ENCODE assay signal across 16 cellular contexts in the genomic region with DNA sequence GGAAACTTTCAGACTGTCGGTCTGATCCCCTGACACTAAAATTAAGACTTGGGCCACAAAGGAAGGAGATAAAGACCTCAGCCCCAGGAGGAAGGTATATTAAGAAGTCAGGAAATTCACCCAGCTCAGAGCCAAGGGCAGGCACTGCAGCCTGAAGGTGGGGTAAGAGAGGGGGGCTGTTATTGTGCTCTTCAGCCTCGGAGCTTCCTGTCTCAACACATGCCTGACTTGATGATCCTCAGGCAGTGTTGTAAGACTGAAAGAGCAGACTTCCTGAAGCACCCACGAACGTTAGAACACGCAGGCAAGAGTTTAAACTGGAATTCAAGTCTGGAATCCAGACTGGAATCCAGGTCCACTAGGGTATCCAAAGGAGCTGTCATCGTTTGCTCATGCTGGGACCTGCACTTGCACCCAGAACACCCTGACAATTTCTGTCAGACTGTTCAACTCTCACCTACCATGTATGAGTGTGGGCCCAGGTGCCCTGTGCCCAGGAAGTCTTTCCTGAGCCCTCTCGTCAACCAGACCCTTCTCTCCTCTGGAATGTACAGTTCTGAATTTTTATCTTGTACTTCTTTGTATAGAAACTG. TPM values are rescaled to one million over a fixed set of nuclear protein-coding genes. Genes with fewer than 3 reads are reported as not detected.
A peak's percentile ranks its signal among the peaks of the same experiment; 100 is the strongest.
DNase-seq lines count a peak whose midpoint lies in the region; ATAC-seq, FAIRE-seq and TF ChIP-seq lines count a peak whose summit lies in the region.
"Had no signal": no experiment of that assay in that cellular context is flagged by ENCODE, and none has a peak within 500 bp of the region (broad histone marks: within the 10 kb centered on the region; RNA-seq: fewer than 3 reads in every experiment).

No MANE protein-coding gene starts in this region.

- intact Hi-C loops in right lobe of liver (cut with DNase I): no loop called here
- intact Hi-C loops in HepG2 (cut with micrococcal nuclease; ENCODE audit: unreplicated experiment): no loop called here
- intact Hi-C loops in upper lobe of right lung (cut with DNase I): no loop called here

- ATAC-seq in right lobe of liver (peak; percentile 40 to 77 (median 54)), HepG2 (no peak), upper lobe of right lung (peak; percentile 78), HG03196 (IDR thresholded peaks at IDR 0.05; ENCODE audit: unreplicated experiment) (no peak)
- ATAC-seq: HCT116 had no signal

- no TSS peak for BruUV-seq in HepG2 (replicated peaks; lab: Mats Ljungman, UMichigan)

- POLR2A ChIA-PET in HepG2 (lab: Yijun Ruan, JAX): no interaction called here

- TF ChIP-seq RAD21 in HepG2 (CRISPR knock-in tag; IDR thresholded peaks at IDR 0.05): no peak

- H3K9me3 ChIP-seq in right lobe of liver (no peaks in the 10 kb centered on the region), HepG2 (ENCODE audit: low read length) (no peaks in the 10 kb centered on the region), endodermal cell (ENCODE audit: control insufficient read depth, low read length) (no peaks in the 10 kb centered on the region), upper lobe of right lung (no peaks in the 10 kb centered on the region)

- no peaks in the 10 kb centered on the region for H3K79me2 ChIP-seq in HepG2 (ENCODE audit: insufficient read depth, low read length)

- DNase-seq in right lobe of liver (no peak), HepG2 (ENCODE audit: low spot score) (no peak), NOMO-1 treated with DMSO at 0.1 percent for 48 hours (lab: John Stamatoyannopoulos, UW; ENCODE audit: unreplicated experiment) (peak; percentile 68), endodermal cell (no peak), upper lobe of right lung (no peak), GM19240 (ENCODE audit: insufficient read length, low spot score) (no peak), NCI-H526 (lab: John Stamatoyannopoulos, UW) (no peak)
- DNase-seq: activated CD8-positive, alpha-beta memory T cell treated with anti-CD3 and anti-CD28 coated beads for 24 hours; effector memory CD4-positive, alpha-beta T cell; NCI-H2081; SHP77 treated with DMSO at 0.1 percent for 48 hours had no signal

- H3K4me1 Mint-ChIP-seq in endodermal cell: peaks cover 18% of the 10 kb centered on the region
- H3K4me1 Mint-ChIP-seq: brain had no signal

- H3K27me3 ChIP-seq in right lobe of liver (no peaks in the 10 kb centered on the region), HepG2 (ENCODE audit: control insufficient read depth in 1 of 2, insufficient read depth in 2 of 2, low read length in 2 of 2) (no peaks in the 10 kb centered on the region; a peak in 1 of 5 replicates), endodermal cell (ENCODE audit: control insufficient read depth, insufficient read depth, low read length, poor library complexity, severe bottlenecking) (no peaks in the 10 kb centered on the region), upper lobe of right lung (no peaks in the 10 kb centered on the region)

- H3K27ac Mint-ChIP-seq in endodermal cell: peak overlapping the region; percentile 18
- H3K27ac Mint-ChIP-seq: brain had no signal

- H3K27ac ChIP-seq in right lobe of liver: no peak overlapping the region
- H3K27ac ChIP-seq in HepG2 (ENCODE audit: extremely low read length, insufficient read depth, low read length): no peak overlapping the region
- no peak overlapping the region for H3K27ac ChIP-seq in endodermal cell (ENCODE audit: low read depth, low read length)
- H3K27ac ChIP-seq in upper lobe of right lung: no peak overlapping the region
- H3K27ac ChIP-seq: HL-60 had no signal

- H3K4me3 Mint-ChIP-seq in endodermal cell: no peak overlapping the region
- H3K4me3 Mint-ChIP-seq: brain had no signal

- no peak overlapping the region for H3K4me3 ChIP-seq in right lobe of liver
- H3K4me3 ChIP-seq in HepG2 (replicated peaks in 1 of 3; ENCODE audit: insufficient read depth in 1 of 3, low read depth in 2 of 3, low read length in 3 of 3): no peak overlapping the region
- H3K4me3 ChIP-seq in endodermal cell (ENCODE audit: low read length): no peak overlapping the region
- no peak overlapping the region for H3K4me3 ChIP-seq in upper lobe of right lung

- in situ Hi-C loops in HepG2 (cut with HindIII; ENCODE audit: extremely low pct_ligation_motif_present, low pct_unique_long_range_greater_than_20kb): no loop called here

- H3K9ac ChIP-seq in HepG2 (ENCODE audit: insufficient read depth, low read depth, low read length) (no peak overlapping the region), endodermal cell (ENCODE audit: extremely low read depth, low read length, poor library complexity, severe bottlenecking) (no peak overlapping the region)

- peaks cover under 1% of the 10 kb centered on the region for H3K27me3 Mint-ChIP-seq in endodermal cell (ENCODE audit: insufficient read depth)

- TF ChIP-seq CTCF in right lobe of liver (IDR thresholded peaks at IDR 0.05) (no peak), HepG2 (CRISPR knock-in tag; IDR thresholded peaks at IDR 0.05) (no peak), endodermal cell (conservative IDR thresholded peaks at IDR 0.05) (peak; percentile 39), upper lobe of right lung (IDR thresholded peaks at IDR 0.05) (no peak)

- H3K36me3 Mint-ChIP-seq in endodermal cell (ENCODE audit: low read depth): no peaks in the 10 kb centered on the region
- H3K36me3 Mint-ChIP-seq: brain had no signal

- CTCF ChIA-PET in HepG2 (lab: Yijun Ruan, JAX; ENCODE audit: low intra/inter-chr PET ratio, low total read pairs): no interaction called here

- no peaks in the 10 kb centered on the region for H4K20me1 ChIP-seq in HepG2 (ENCODE audit: insufficient read depth, low read length)

- TF ChIP-seq POLR2A in right lobe of liver (IDR thresholded peaks at IDR 0.05) (no peak), HepG2 (IDR thresholded peaks at IDR 0.05; ENCODE audit: insufficient read depth in 1 of 2, low read depth in 2 of 2, low read length in 2 of 2) (no peak)

- H2AFZ ChIP-seq in HepG2 (ENCODE audit: low read length): no peak overlapping the region

- H3K9me3 Mint-ChIP-seq in endodermal cell: no peaks in the 10 kb centered on the region

- H3K4me2 ChIP-seq in HepG2 (ENCODE audit: low read depth, low read length): no peak overlapping the region

- TF ChIP-seq EP300 in HepG2 (IDR thresholded peaks at IDR 0.05; ENCODE audit: low read depth in 2 of 2, low read length in 2 of 2): no peak
- TF ChIP-seq EP300 in HepG2 (CRISPR knock-in tag; IDR thresholded peaks at IDR 0.05; ENCODE audit: borderline replicate concordance): no peak

- no peak for FAIRE-seq in HepG2 (lab: Jason Lieb, UNC)
- FAIRE-seq: D721Med had no signal

- no peaks in the 10 kb centered on the region for H3K36me3 ChIP-seq in right lobe of liver
- no peaks in the 10 kb centered on the region for H3K36me3 ChIP-seq in HepG2 (replicated peaks in 1 of 2; ENCODE audit: control insufficient read depth in 1 of 2, insufficient read depth in 2 of 2, low read length in 2 of 2)
- H3K36me3 ChIP-seq in endodermal cell (ENCODE audit: control insufficient read depth, insufficient read depth, low read length): no peaks in the 10 kb centered on the region
- H3K36me3 ChIP-seq in upper lobe of right lung: no peaks in the 10 kb centered on the region

- H3K4me1 ChIP-seq in right lobe of liver (no peaks in the 10 kb centered on the region), HepG2 (ENCODE audit: insufficient read depth, low read length) (no peaks in the 10 kb centered on the region), endodermal cell (ENCODE audit: control insufficient read depth, insufficient read depth, low read length) (no peaks in the 10 kb centered on the region), upper lobe of right lung (peaks cover 5% of the 10 kb centered on the region)

- 28% methylated on average over 6 of the region's 7 CpGs for WGBS in right lobe of liver (ENCODE audit: insufficient coverage, low coverage, low lambda C conversion rate, missing lambda C conversion rate)
- 9% methylated on average over 7 of the region's 7 CpGs for WGBS in HepG2 (ENCODE audit: low lambda C conversion rate)
- 85 to 88% methylated on average over 5 to 7 of the region's 7 CpGs for WGBS in endodermal cell (ENCODE audit: insufficient coverage in 1 of 2, insufficient read length in 1 of 2), 2 experiments

TF ChIP-seq in HepG2, 621 proteins besides CTCF, POLR2A, EP300 and RAD21 (continues in another document):
- TF ChIP-seq KLF9 (CRISPR knock-in tag; IDR thresholded peaks at IDR 0.05; ENCODE audit: low read depth): no peak
- no peak for TF ChIP-seq ZNF451 (CRISPR knock-in tag; IDR thresholded peaks at IDR 0.05)

RNA-seq across cellular contexts. Expression of a gene that starts 10.7 kb away (rescaled TPM):
- 10 to 100 TPM; 10.6 to 66.4 (median 20.5) TPM for total RNA-seq in right lobe of liver
- 0.02 TPM in 1 of 2 replicates, not detected in the other for total RNA-seq in HepG2 (2016; rRNA removed; fragmentation: Illumina TruSeq; extraction: Trizol)
- not detected in 2 replicates for total RNA-seq in HepG2 (2016; cell fraction: cytosol; rRNA removed; fragmentation: Illumina TruSeq; extraction: Trizol; ENCODE audit: low read depth)
- total RNA-seq in HepG2 (2016; cell fraction: insoluble cytoplasmic fraction; rRNA removed; fragmentation: Illumina TruSeq; extraction: Trizol): not detected in 2 replicates
- not detected in 2 replicates for total RNA-seq in HepG2 (2016; cell fraction: membrane; rRNA removed; fragmentation: Illumina TruSeq; extraction: Trizol)
- total RNA-seq in HepG2 (2016; cell fraction: nucleus; rRNA removed; fragmentation: Illumina TruSeq; extraction: Trizol): not detected in 2 replicates
- not detected in 2 replicates for polyA plus RNA-seq in HepG2 (2011; rRNA removed)
- 0.03 TPM in 1 of 2 replicates, not detected in the other for polyA plus RNA-seq in HepG2 (2011; cell fraction: cytosol; rRNA removed)
- polyA plus RNA-seq in HepG2 (2011; cell fraction: nucleus; rRNA removed): not detected in 2 replicates
- not detected in 2 replicates for polyA plus RNA-seq in HepG2 (2012)
- polyA plus RNA-seq in HepG2 (2016; cell fraction: cytosol; fragmentation: Illumina TruSeq; extraction: Trizol; ENCODE audit: low read depth): not detected in 2 replicates
- not detected in 2 replicates for polyA plus RNA-seq in HepG2 (2016; cell fraction: insoluble cytoplasmic fraction; fragmentation: Illumina TruSeq; extraction: Trizol; ENCODE audit: low read depth)
- not detected in 2 replicates for polyA plus RNA-seq in HepG2 (2016; cell fraction: membrane; fragmentation: Illumina TruSeq; extraction: Trizol; ENCODE audit: low read depth)
- not detected in 2 replicates for polyA plus RNA-seq in HepG2 (2016; cell fraction: nucleus; fragmentation: Illumina TruSeq; extraction: Trizol; ENCODE audit: insufficient read depth, low read depth)
- not detected in 2 replicates for polyA minus RNA-seq in HepG2 (2011; rRNA and poly(A)+ RNA removed; ENCODE audit: low replicate concordance)
- not detected in 2 replicates for polyA minus RNA-seq in HepG2 (2011; cell fraction: cytosol; rRNA and poly(A)+ RNA removed)
- polyA minus RNA-seq in HepG2 (2011; cell fraction: nucleus; rRNA and poly(A)+ RNA removed): not detected in 2 replicates
- total RNA-seq in endodermal cell: 10 to 100 TPM in 1 of 2 donors, 1 to 10 TPM in 1; 3.2 to 10.3 TPM
- 8.0 TPM for polyA plus RNA-seq in endodermal cell (2013, experiment 1 of 2)
- polyA plus RNA-seq in endodermal cell (2013, experiment 2 of 2): 5.1 TPM
- 72.4 TPM for total RNA-seq in upper lobe of right lung

Comparison
In these comparisons a context has a peak if more than half of its experiments do, and no peak if none do; other contexts are left out.
1. ATAC-seq: peak in right lobe of liver (4 of 4) and upper lobe of right lung (single experiment); none in HepG2 (single experiment) and HG03196 (single experiment).